ENCODE assay signal across 20 cellular contexts in the genomic region with DNA sequence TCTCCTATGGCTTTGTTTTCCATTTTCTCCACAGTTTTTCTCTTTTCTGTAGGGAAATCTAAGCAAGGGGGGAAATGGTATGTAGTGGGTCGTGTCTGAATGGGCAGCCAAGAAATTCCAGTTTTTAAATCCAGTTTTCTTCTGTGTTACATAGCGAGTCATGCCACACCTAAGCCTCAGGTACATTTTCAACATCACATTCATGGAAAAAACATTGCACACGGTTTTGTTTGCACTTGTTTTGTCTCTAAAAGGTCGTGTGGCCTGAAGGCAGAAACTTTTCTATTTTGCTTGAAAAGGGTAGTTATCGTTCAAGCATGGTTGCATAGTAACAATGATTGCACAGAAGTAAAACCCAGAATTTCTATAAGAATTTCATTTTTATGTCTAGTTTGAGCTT.
DNase-seq lines count a peak whose midpoint lies in the region; ATAC-seq, FAIRE-seq and TF ChIP-seq lines count a peak whose summit lies in the region.
"Had no signal": no experiment of that assay in that cellular context is flagged by ENCODE, and none has a peak within 500 bp of the region (broad histone marks: within the 10 kb centered on the region; RNA-seq: fewer than 3 reads in every experiment).

No MANE protein-coding gene starts in this region.

- H3K4me3 ChIP-seq in PC-3 (ENCODE audit: low read length) (no peak overlapping the region), epithelial cell of esophagus (ENCODE audit: low read length) (no peak overlapping the region), pancreas (no peak overlapping the region)

- intact Hi-C loops in PC-3 (cut with micrococcal nuclease), result no loop called here
- intact Hi-C loops in pancreas (cut with DNase I), result no loop called here

- no peaks in the 10 kb centered on the region for H3K9me2 ChIP-seq in PC-3 (replicated peaks; ENCODE audit: low read length)

- no peaks in the 10 kb centered on the region for H3K27me3 ChIP-seq in PC-3 (ENCODE audit: low read length)
- no peaks in the 10 kb centered on the region for H3K27me3 ChIP-seq in pancreas

- no peaks in the 10 kb centered on the region for H4K20me1 ChIP-seq in PC-3 (ENCODE audit: low read length)

- H3K36me3 ChIP-seq in PC-3 (ENCODE audit: low read depth, low read length) (no peaks in the 10 kb centered on the region), pancreas (no peaks in the 10 kb centered on the region)

- H3K79me2 ChIP-seq in PC-3 (ENCODE audit: low read length), result no peaks in the 10 kb centered on the region

- no peak for TF ChIP-seq CTCF in PC-3 (conservative IDR thresholded peaks at IDR 0.05; ENCODE audit: low read depth, low read length)
- TF ChIP-seq CTCF in epithelial cell of esophagus (IDR thresholded peaks at IDR 0.05; ENCODE audit: insufficient read depth, low read depth, low read length, missing control alignments), result no peak
- no peak for TF ChIP-seq CTCF in pancreas (IDR thresholded peaks at IDR 0.05)

- no peak overlapping the region for H3K9ac ChIP-seq in PC-3 (ENCODE audit: low read length)

- ATAC-seq in PC-3 (no peak; the same call in 1 of the 2 replicates), pancreas (no peak), HG02885 (IDR thresholded peaks at IDR 0.05; ENCODE audit: poor library complexity, unreplicated experiment) (no peak), GM19351 (IDR thresholded peaks at IDR 0.05; ENCODE audit: unreplicated experiment) (no peak)
- ATAC-seq: CD8-positive, alpha-beta T cell had no signal

- DNase-seq in PC-3 (peak; percentile 44), epithelial cell of esophagus (ENCODE audit: low read depth) (peak; percentile 76), kidney tubule cell (ENCODE audit: low spot score) (peak; percentile 4), pancreas (no peak), NCI-H748 treated with DMSO at 0.1 percent for 48 hours (lab: John Stamatoyannopoulos, UW) (no peak)
- DNase-seq: C1 segment of cervical spinal cord; Caco-2; CD8-positive, alpha-beta T cell; HCEC 1CT; IMR-90; KG1; MM.1S; NCI-H2029; NCI-H2227 treated with DMSO at 0.1 percent for 48 hours; RPMI8226; SHP77 treated with DMSO at 0.1 percent for 48 hours had no signal

- H3K27ac ChIP-seq in PC-3 (ENCODE audit: low read length) (no peak overlapping the region), pancreas (no peak overlapping the region)

- peaks cover 27% of the 10 kb centered on the region for H3K4me1 ChIP-seq in PC-3 (ENCODE audit: insufficient read depth, low read length)
- H3K4me1 ChIP-seq in pancreas, result peaks cover 0 to 13% (median 0%) of the 10 kb centered on the region in 3 donors

- peak overlapping the region; percentile 58; the same call in 1 of the 2 replicates for H2AFZ ChIP-seq in PC-3 (ENCODE audit: low read length)

- peak overlapping the region; percentile 38 for H3K4me2 ChIP-seq in PC-3 (ENCODE audit: low read length)

- POLR2A ChIA-PET in PC-3 (lab: Charles Lee; ENCODE audit: unreplicated experiment), result no interaction called here

- CTCF ChIA-PET in PC-3 (lab: Charles Lee), result no interaction called here

- FAIRE-seq in pancreas (lab: Jason Lieb, UNC), result no peak
- FAIRE-seq: G401.6, H1 had no signal

- no TSS peak for BruUV-seq in PC-3 (replicated peaks; lab: Mats Ljungman, UMichigan)

- no peaks in the 10 kb centered on the region for H3K9me3 ChIP-seq in PC-3 (ENCODE audit: low read length)
- H3K9me3 ChIP-seq in pancreas, result no peaks in the 10 kb centered on the region
- H3K9me3 ChIP-seq: Caco-2 had no signal

- WGBS in pancreas, 2 donors, result 55 to 56% methylated on average over 5 of the region's 5 CpGs

- H3F3A ChIP-seq in PC-3 (ENCODE audit: low read length, unreplicated experiment), result no peaks in the 10 kb centered on the region

Comparison
In these comparisons a context has a peak if more than half of its experiments do, and no peak if none do; other contexts are left out.
1. DNase-seq: peak in PC-3 (single experiment), epithelial cell of esophagus (single experiment) and kidney tubule cell (single experiment); none in pancreas (0 of 6) and NCI-H748 treated with DMSO at 0.1 percent for 48 hours (single experiment).